In genomic region chr9:115237383-115238087, GRCh38 we compare ENCODE assay signal across 23 cellular contexts.
DNase-seq lines count a peak whose midpoint lies in the region; ATAC-seq and TF ChIP-seq lines count a peak whose summit lies in the region.
"Had no signal": no experiment of that assay in that cellular context is flagged by ENCODE, and none has a peak within 500 bp of the region (broad histone marks: within the 10 kb centered on the region; RNA-seq: fewer than 3 reads in every experiment).

No MANE protein-coding gene starts in this region.

- TF ChIP-seq CTCF in HEK293 (tag by site-specific recombination; IDR thresholded peaks at IDR 0.05): no peak

- no peaks in the 10 kb centered on the region for H3K27me3 ChIP-seq in right cardiac atrium (ENCODE audit: control insufficient read depth, insufficient read depth)
- no peaks in the 10 kb centered on the region for H3K27me3 ChIP-seq in skeletal muscle tissue (ENCODE audit: control insufficient read depth in 3 of 3, insufficient read depth in 3 of 3, low read length in 3 of 3)
- H3K27me3 ChIP-seq: pancreas had no signal

- 70% methylated on average over 7 of the region's 7 CpGs for WGBS in right cardiac atrium

- H3K27ac ChIP-seq in HEK293 (ENCODE audit: extremely low read depth, low read depth, low read length): no peak overlapping the region
- peak overlapping the region; percentile 81 for H3K27ac ChIP-seq in right cardiac atrium (ENCODE audit: low read length)
- H3K27ac ChIP-seq in skeletal muscle tissue (ENCODE audit: low read depth, low read length): peak overlapping the region; percentile 25
- H3K27ac ChIP-seq: pancreas had no signal

- H3K4me1 ChIP-seq in HEK293 (ENCODE audit: control insufficient read depth, insufficient read depth, low read length) (no peaks in the 10 kb centered on the region), right cardiac atrium (ENCODE audit: control insufficient read depth, insufficient read depth, low read length) (no peaks in the 10 kb centered on the region), skeletal muscle tissue (ENCODE audit: control insufficient read depth in 3 of 3, insufficient read depth in 3 of 3, low read length in 3 of 3) (no peaks in the 10 kb centered on the region)
- H3K4me1 ChIP-seq: pancreas had no signal

- peak; percentile 82 to 87 for ATAC-seq in right cardiac atrium
- no peak for ATAC-seq in GM18867 (IDR thresholded peaks at IDR 0.05; ENCODE audit: unreplicated experiment)
- ATAC-seq in GM18520 (IDR thresholded peaks at IDR 0.05; ENCODE audit: unreplicated experiment): no peak
- ATAC-seq: esophagus mucosa; SK-N-SH treated with all-trans-retinoic acid at 6 μM for 48 hours; stimulated activated naive B cell treated with anti-CD40 and anti-IgM and Interleukin-4, amounts not matched to agents 10 μg/mL and 1 μg/mL and 100 μg/mL, for 72 hours had no signal

- intact Hi-C loops in right cardiac atrium (cut with DNase I): no loop called here

- H3K9ac ChIP-seq in skeletal muscle tissue (ENCODE audit: low read depth in 1 of 3, low read length in 3 of 3): no peak overlapping the region

- H3K4me3 ChIP-seq in HEK293 (ENCODE audit: low read depth, low read length) (no peak overlapping the region), right cardiac atrium (ENCODE audit: low read length) (no peak overlapping the region), skeletal muscle tissue (ENCODE audit: low read length in 3 of 3) (no peak overlapping the region)
- H3K4me3 ChIP-seq: pancreas, skin epidermis had no signal

- H3K36me3 ChIP-seq in HEK293 (ENCODE audit: control insufficient read depth in 2 of 2, insufficient read depth in 1 of 2, low read length in 2 of 2) (no peaks in the 10 kb centered on the region), skeletal muscle tissue (ENCODE audit: control insufficient read depth in 3 of 3, insufficient read depth in 3 of 3, low read length in 3 of 3) (no peaks in the 10 kb centered on the region)
- H3K36me3 ChIP-seq: pancreas had no signal

- CTCF ChIA-PET in HEK293 (lab: Yijun Ruan, JAX): interaction anchor here (0.6 to 2.2 kb wide), 4 partner anchors 9 to 120 kb away, joined by 3 to 6 read pairs (median 4); no protein-coding TSS in a partner anchor

- POLR2A ChIA-PET in HEK293 (lab: Yijun Ruan, JAX): no interaction called here

- DNase-seq in fibroblast of gingiva (ENCODE audit: low read depth): peak; percentile 69
- peak; percentile 68 to 84 (median 78) for DNase-seq in right cardiac atrium
- no peak for DNase-seq in NCI-H187 (lab: John Stamatoyannopoulos, UW)
- no peak for DNase-seq in GM19238 (ENCODE audit: insufficient read length, low spot score)
- DNase-seq: activated CD4-positive, CD25-positive, alpha-beta regulatory T cell treated with anti-CD3 and anti-CD28 coated beads, Interleukin-2, amount 50 U/mL, for 72 hours; activated CD8-positive, alpha-beta memory T cell treated with anti-CD3 and anti-CD28 coated beads for 24 hours; activated T-cell treated with anti-CD3 and anti-CD28 coated beads, Interleukin-2, amount 50 U/mL, for 48 hours; DND-41; effector memory CD4-positive, alpha-beta T cell; HCEC 1CT; Karpas-422; NCI-H187 treated with DMSO at 0.1 percent for 48 hours; stimulated activated CD4-positive, alpha-beta T cell treated with anti-CD3 and anti-CD28 coated beads, Interleukin-2, amount 100 ng/mL, for 24 hours; stimulated activated naive B cell treated with anti-CD40 and anti-IgM and Interleukin-4, amounts not matched to agents 10 μg/mL and 1 μg/mL and 100 μg/mL, for 72 hours; T1000 had no signal

- H3K9me3 ChIP-seq in HEK293 (ENCODE audit: control insufficient read depth, insufficient read depth, low read depth, low read length) (no peaks in the 10 kb centered on the region), right cardiac atrium (ENCODE audit: control insufficient read depth, low read length) (no peaks in the 10 kb centered on the region), skeletal muscle tissue (ENCODE audit: control insufficient read depth in 3 of 3, low read length in 3 of 3) (no peaks in the 10 kb centered on the region)
- H3K9me3 ChIP-seq: pancreas had no signal

TF ChIP-seq in HEK293, 187 proteins besides CTCF, POLR2A, EP300 and RAD21:
- no peak for TF ChIP-seq ZNF398 (tag by site-specific recombination; IDR thresholded peaks at IDR 0.05)
- TF ChIP-seq ZNF548 (tag by site-specific recombination; IDR thresholded peaks at IDR 0.05): 0 out of 2 replicates have a peak, but pooled peaks have one; percentile 26

Comparison
In these comparisons a context has a peak if more than half of its experiments do, and no peak if none do; other contexts are left out.
1. DNase-seq: peak in fibroblast of gingiva (single experiment) and right cardiac atrium (3 of 3); none in NCI-H187 (0 of 2) and GM19238 (single experiment).
2. ATAC-seq: peak in right cardiac atrium (2 of 2); none in GM18867 (single experiment) and GM18520 (single experiment).